Comparison of ENCODE assay signal across 11 cellular contexts in the genomic region with DNA sequence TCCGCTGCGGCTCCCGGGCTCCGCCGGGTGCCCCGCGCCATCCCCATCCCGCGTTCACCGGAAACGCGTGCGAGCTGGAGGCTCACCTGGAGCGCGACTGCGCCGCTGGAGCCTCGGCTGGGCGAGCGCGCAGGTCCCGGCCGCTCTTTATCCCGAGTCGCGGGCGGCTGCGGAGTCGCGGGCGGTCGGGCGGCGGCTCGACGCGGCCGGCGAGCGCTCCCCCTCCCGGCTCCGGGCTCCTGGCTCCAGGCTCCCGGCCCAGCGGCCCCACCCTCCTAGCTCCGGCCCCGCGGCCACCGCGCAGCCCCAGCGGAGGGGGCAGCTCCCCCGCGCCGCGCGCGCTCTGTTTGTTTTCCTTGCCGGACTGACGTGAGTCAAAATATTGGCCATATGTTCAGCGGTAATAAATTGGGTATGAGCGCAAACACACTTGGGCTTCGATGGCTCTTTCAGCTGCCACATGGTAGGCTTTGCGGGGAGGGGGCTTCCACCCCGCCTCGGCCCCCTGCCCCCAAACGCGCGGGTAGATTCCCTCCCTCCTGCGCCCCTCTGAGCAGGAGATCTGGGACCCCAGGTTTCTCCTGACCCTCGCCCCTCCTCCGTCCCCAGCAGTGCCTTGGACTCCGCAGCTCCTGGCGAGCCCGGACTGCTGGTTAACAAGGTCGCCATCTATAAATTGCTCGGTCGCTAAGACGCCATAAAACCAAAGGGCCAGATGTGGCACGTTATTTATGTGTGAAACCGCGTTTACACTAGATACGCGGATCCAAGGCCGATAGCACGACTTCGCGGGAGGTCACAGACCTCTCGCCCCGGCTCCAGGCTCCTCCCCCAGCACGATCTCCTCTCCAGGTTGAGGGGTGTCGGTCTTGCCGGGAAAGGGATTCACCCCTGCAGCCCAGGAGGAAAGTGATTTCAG. TPM values are rescaled to one million over a fixed set of nuclear protein-coding genes. Genes with fewer than 3 reads are reported as not detected.
DNase-seq lines count a peak whose midpoint lies in the region; ATAC-seq and TF ChIP-seq lines count a peak whose summit lies in the region.
"Had no signal": no experiment of that assay in that cellular context is flagged by ENCODE, and none has a peak within 500 bp of the region (broad histone marks: within the 10 kb centered on the region; RNA-seq: fewer than 3 reads in every experiment).

No MANE protein-coding gene starts in this region.

- H3K4me1 Mint-ChIP-seq in HFFc6 (ENCODE audit: low read depth): peaks cover 10% of the 10 kb centered on the region; the same call in 1 of the 2 replicates

- DNase-seq in NCI-H345 (lab: John Stamatoyannopoulos, UW) (peak; percentile 48), NCI-H345 treated with DMSO at 0.1 percent for 48 hours (lab: John Stamatoyannopoulos, UW; ENCODE audit: unreplicated experiment) (no peak), NT2/D1 (ENCODE audit: low read depth, low spot score) (no peak), hepatocyte (ENCODE audit: low spot score) (no peak), psoas muscle (no peak), HFFc6 (no peak), NCI-H82 treated with DMSO at 0.1 percent for 48 hours (lab: John Stamatoyannopoulos, UW; ENCODE audit: unreplicated experiment) (no peak)
- DNase-seq: ACHN; stimulated activated CD4-positive, alpha-beta T cell treated with anti-CD3 and anti-CD28 coated beads, Interleukin-2, amount 100 ng/mL, for 24 hours had no signal

- intact Hi-C loops in psoas muscle (cut with DNase I): no loop called here

- H3K9me3 ChIP-seq in NT2/D1 (ENCODE audit: insufficient read depth, low read length): no peaks in the 10 kb centered on the region
- H3K9me3 ChIP-seq in hepatocyte (ENCODE audit: low read depth): no peaks in the 10 kb centered on the region
- H3K9me3 ChIP-seq in psoas muscle: no peaks in the 10 kb centered on the region

- peak overlapping the region; percentile 32 for H3K9ac ChIP-seq in NT2/D1 (ENCODE audit: insufficient read length, low read depth)

- H3K27ac Mint-ChIP-seq in HFFc6: no peak overlapping the region

- H3K79me2 ChIP-seq in hepatocyte: no peaks in the 10 kb centered on the region

- WGBS in hepatocyte (ENCODE audit: low lambda C conversion rate, missing lambda C conversion rate): 2% methylated on average over 64 of the region's 91 CpGs
- WGBS in psoas muscle, 3 donors: 1 to 2% (median 1%) methylated on average over 39 to 91 of the region's 91 CpGs

- TF ChIP-seq CTCF in hepatocyte (IDR thresholded peaks at IDR 0.05; ENCODE audit: poor library complexity) (no peak), psoas muscle (IDR thresholded peaks at IDR 0.05) (no peak), HFFc6 (IDR thresholded peaks at IDR 0.05) (no peak)

- peaks cover 7% of the 10 kb centered on the region for H3K4me1 ChIP-seq in NT2/D1 (ENCODE audit: insufficient read depth, insufficient read length)
- H3K4me1 ChIP-seq in hepatocyte (ENCODE audit: insufficient read depth): peaks cover 6% of the 10 kb centered on the region
- H3K4me1 ChIP-seq in psoas muscle: peaks cover 7% of the 10 kb centered on the region

- no peak overlapping the region for H2AFZ ChIP-seq in hepatocyte

- peaks cover 55% of the 10 kb centered on the region for H3K27me3 Mint-ChIP-seq in HFFc6 (ENCODE audit: insufficient read depth)

- H3K36me3 ChIP-seq in NT2/D1 (ENCODE audit: insufficient read depth, insufficient read length, low read length): no peaks in the 10 kb centered on the region
- no peaks in the 10 kb centered on the region for H3K36me3 ChIP-seq in hepatocyte (replicated peaks; ENCODE audit: insufficient read depth, low read depth)
- no peaks in the 10 kb centered on the region for H3K36me3 ChIP-seq in psoas muscle (ENCODE audit: insufficient read depth in 1 of 2, low read depth in 1 of 2)

- peak in 1 of 4 donors; percentile 32 for ATAC-seq in psoas muscle
- no peak for ATAC-seq in GM18505 (IDR thresholded peaks at IDR 0.05; ENCODE audit: unreplicated experiment)

- H3K4me2 ChIP-seq in hepatocyte: peak overlapping the region; percentile 77

- H3K27me3 ChIP-seq in NT2/D1 (ENCODE audit: insufficient read depth, insufficient read length): peaks cover 100% of the 10 kb centered on the region
- peaks cover 100% of the 10 kb centered on the region for H3K27me3 ChIP-seq in hepatocyte
- H3K27me3 ChIP-seq in psoas muscle (ENCODE audit: insufficient read depth in 3 of 3, low read length in 2 of 3): peaks cover 7 to 99% (median 53%) of the 10 kb centered on the region in 3 donors

- H3K36me3 Mint-ChIP-seq in HFFc6 (ENCODE audit: low read depth): no peaks in the 10 kb centered on the region

- no peak overlapping the region for H3K4me3 Mint-ChIP-seq in HFFc6

- TF ChIP-seq POLR2A in GM18505 (IDR thresholded peaks at IDR 0.05; ENCODE audit: borderline replicate concordance, extremely low read depth, insufficient read depth, insufficient read length): no peak

- H3K9me3 Mint-ChIP-seq in HFFc6: 0 out of 2 replicates have a peak, but pooled peaks cover 3% of the 10 kb centered on the region

- no peaks in the 10 kb centered on the region for H3K9me2 ChIP-seq in hepatocyte (replicated peaks; ENCODE audit: insufficient read depth)

- peak overlapping the region; percentile 39 for H3K4me3 ChIP-seq in NT2/D1 (ENCODE audit: insufficient read length, low read depth)
- no peak overlapping the region for H3K4me3 ChIP-seq in hepatocyte
- peak overlapping the region; percentile 55 for H3K4me3 ChIP-seq in psoas muscle

- H4K20me1 ChIP-seq in hepatocyte (ENCODE audit: insufficient read depth, poor library complexity, severe bottlenecking): no peaks in the 10 kb centered on the region

- H3K27ac ChIP-seq in hepatocyte (no peak overlapping the region), psoas muscle (no peak overlapping the region)

RNA-seq across cellular contexts. Expression of a gene that starts 8.9 kb away (rescaled TPM):
- total RNA-seq in hepatocyte (0.33 TPM in 1 of 2 replicates, not detected in the other), psoas muscle (not detected)
- polyA plus RNA-seq in hepatocyte (not detected in 2 replicates), psoas muscle (not detected)
- total RNA-seq in HFFc6 (2021; fragmentation: NEBNext Ultra II Directional; extraction: Animal tissue kit (Norgen Biotek cat#: 25700)): under 1 TPM in 4 of 6 experiments, not detected in 2; 0.32 to 0.63 (median 0.44) TPM
- total RNA-seq: fibroblast of villous mesenchyme had no signal
